27 cellular contexts compared by ENCODE assay signal in genomic region chr5:10995891-10996290, GRCh38.
"Had no signal": no experiment of that assay in that cellular context is flagged by ENCODE, and none has a peak within 500 bp of the region (broad histone marks: within the 10 kb centered on the region; RNA-seq: fewer than 3 reads in every experiment).

No MANE protein-coding gene starts in this region.

- H3K36me3 ChIP-seq: colonic mucosa, esophagus muscularis mucosa, esophagus squamous epithelium, gastrocnemius medialis, gastroesophageal sphincter, heart left ventricle, heart right ventricle had no signal

- H3K27me3 ChIP-seq: colonic mucosa, dorsolateral prefrontal cortex, foreskin keratinocyte, gastrocnemius medialis, heart left ventricle, heart right ventricle had no signal

- H3K4me3 ChIP-seq: colonic mucosa, coronary artery, dorsolateral prefrontal cortex, esophagus muscularis mucosa, esophagus squamous epithelium, gastrocnemius medialis, gastroesophageal sphincter, heart left ventricle, heart right ventricle had no signal

- H3K27ac ChIP-seq: colonic mucosa, coronary artery, dorsolateral prefrontal cortex, epithelial cell of prostate, esophagus muscularis mucosa, esophagus squamous epithelium, foreskin keratinocyte, gastrocnemius medialis, gastroesophageal sphincter, heart left ventricle, heart right ventricle had no signal

- H3K4me1 ChIP-seq: colonic mucosa, esophagus squamous epithelium, foreskin keratinocyte, gastrocnemius medialis, gastroesophageal sphincter had no signal

- H3K9me3 ChIP-seq: colonic mucosa, esophagus muscularis mucosa, esophagus squamous epithelium, gastrocnemius medialis, gastroesophageal sphincter, heart left ventricle had no signal

- FAIRE-seq: colon, endometrium, endothelial cell of umbilical vein, frontal cortex had no signal

- DNase-seq: colonic mucosa; cortex of kidney; dermis blood vessel endothelial cell; dorsolateral prefrontal cortex; effector CD4-positive, alpha-beta T cell; effector CD8-positive, alpha-beta T cell; effector memory CD4-positive, alpha-beta T cell; effector memory CD8-positive, alpha-beta T cell; endodermal cell; erythroblast; esophagus squamous epithelium; foreskin fibroblast; foreskin keratinocyte; foreskin melanocyte; gastrocnemius medialis; glutamatergic neuron; head of caudate nucleus; heart left ventricle; heart right ventricle had no signal
